ENCODE assay signal across 12 cellular contexts in the genomic region with DNA sequence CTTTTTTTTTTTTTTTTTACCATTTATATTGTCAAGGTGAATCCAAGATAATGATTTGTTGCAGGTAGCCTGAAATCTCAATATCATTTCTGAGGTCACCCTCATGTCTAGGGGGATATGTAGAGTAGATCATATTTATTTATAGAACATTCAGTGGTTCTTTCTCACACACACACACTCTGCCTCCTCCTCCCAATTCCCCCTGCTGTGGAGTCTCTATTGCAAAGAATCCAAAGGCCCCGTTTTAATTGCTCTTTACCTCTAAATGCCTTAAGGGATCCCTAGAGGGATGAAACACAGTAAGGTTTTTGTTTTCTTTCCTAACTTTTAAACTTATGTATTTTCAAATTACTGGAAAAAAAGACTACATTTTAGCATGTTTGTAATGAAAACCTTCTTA.
DNase-seq lines count a peak whose midpoint lies in the region; ATAC-seq lines count a peak whose summit lies in the region.
"Had no signal": no experiment of that assay in that cellular context is flagged by ENCODE, and none has a peak within 500 bp of the region (broad histone marks: within the 10 kb centered on the region; RNA-seq: fewer than 3 reads in every experiment).

No MANE protein-coding gene starts in this region.

- peaks cover 3% of the 10 kb centered on the region for H3K27me3 Mint-ChIP-seq in activated naive CD8-positive, alpha-beta T cell treated with anti-CD3 and anti-CD28 coated beads for 36 hours

- no peaks in the 10 kb centered on the region for H3K9me3 Mint-ChIP-seq in activated naive CD8-positive, alpha-beta T cell treated with anti-CD3 and anti-CD28 coated beads for 36 hours

- H3K36me3 Mint-ChIP-seq in activated naive CD8-positive, alpha-beta T cell treated with anti-CD3 and anti-CD28 coated beads for 36 hours = no peaks in the 10 kb centered on the region

- peak overlapping the region; percentile 45 for H3K4me3 ChIP-seq in iPS-18a (ENCODE audit: low read length)
- H3K4me3 ChIP-seq: gastrocnemius medialis, tibial nerve had no signal

- intact Hi-C loops in sciatic nerve (cut with DNase I) = no loop called here

- no peaks in the 10 kb centered on the region for H3K4me1 Mint-ChIP-seq in activated naive CD8-positive, alpha-beta T cell treated with anti-CD3 and anti-CD28 coated beads for 36 hours

- H3K4me3 Mint-ChIP-seq in activated naive CD8-positive, alpha-beta T cell treated with anti-CD3 and anti-CD28 coated beads for 36 hours = no peak overlapping the region

- peaks cover 43% of the 10 kb centered on the region for H3K4me1 ChIP-seq in iPS-18a (ENCODE audit: control insufficient read depth, low read depth, low read length)

- ATAC-seq in sciatic nerve = peak; percentile 43
- ATAC-seq in GM21390 (IDR thresholded peaks at IDR 0.05; ENCODE audit: unreplicated experiment) = no peak
- ATAC-seq in GM19023 (IDR thresholded peaks at IDR 0.05; ENCODE audit: unreplicated experiment) = no peak
- ATAC-seq: gastrocnemius medialis had no signal

- no peaks in the 10 kb centered on the region for H3K36me3 ChIP-seq in iPS-18a (ENCODE audit: control insufficient read depth, low read depth, low read length)
- H3K36me3 ChIP-seq: gastrocnemius medialis, tibial nerve had no signal

- H3K9ac ChIP-seq in iPS-18a (ENCODE audit: low read length) = peak overlapping the region; percentile 24

- DNase-seq in LHCN-M2 (ENCODE audit: low read depth) (peak; percentile 6), caudate nucleus (lab: John Stamatoyannopoulos, UW) (no peak), sciatic nerve (ENCODE audit: low spot score) (no peak)
- no peak for DNase-seq in activated naive CD8-positive, alpha-beta T cell treated with anti-CD3 and anti-CD28 coated beads for 36 hours
- no peak for DNase-seq in stimulated activated CD4-positive, alpha-beta T cell treated with anti-CD3 and anti-CD28 coated beads, Interleukin-1b, Interleukin-23, amount 100 ng/mL, for 48 hours
- DNase-seq: gastrocnemius medialis, NCI-H1694 treated with DMSO at 0.1 percent for 48 hours had no signal

- H3K27me3 ChIP-seq in iPS-18a (ENCODE audit: control insufficient read depth, insufficient read depth, low read length) = no peaks in the 10 kb centered on the region
- H3K27me3 ChIP-seq: gastrocnemius medialis, tibial nerve had no signal

- H3K27ac ChIP-seq in caudate nucleus (ENCODE audit: low read depth, low read length) (peak overlapping the region; percentile 1), iPS-18a (ENCODE audit: low read length) (peak overlapping the region; percentile 60)
- H3K27ac ChIP-seq: gastrocnemius medialis, HL-60, tibial nerve had no signal

- no peaks in the 10 kb centered on the region for H3K9me3 ChIP-seq in iPS-18a (ENCODE audit: control insufficient read depth, low read depth, low read length)
- H3K9me3 ChIP-seq: gastrocnemius medialis, tibial nerve had no signal

- H3K27ac Mint-ChIP-seq in activated naive CD8-positive, alpha-beta T cell treated with anti-CD3 and anti-CD28 coated beads for 36 hours = no peak overlapping the region
